ENCODE assay signal across 1 cellular context in the genomic region with DNA sequence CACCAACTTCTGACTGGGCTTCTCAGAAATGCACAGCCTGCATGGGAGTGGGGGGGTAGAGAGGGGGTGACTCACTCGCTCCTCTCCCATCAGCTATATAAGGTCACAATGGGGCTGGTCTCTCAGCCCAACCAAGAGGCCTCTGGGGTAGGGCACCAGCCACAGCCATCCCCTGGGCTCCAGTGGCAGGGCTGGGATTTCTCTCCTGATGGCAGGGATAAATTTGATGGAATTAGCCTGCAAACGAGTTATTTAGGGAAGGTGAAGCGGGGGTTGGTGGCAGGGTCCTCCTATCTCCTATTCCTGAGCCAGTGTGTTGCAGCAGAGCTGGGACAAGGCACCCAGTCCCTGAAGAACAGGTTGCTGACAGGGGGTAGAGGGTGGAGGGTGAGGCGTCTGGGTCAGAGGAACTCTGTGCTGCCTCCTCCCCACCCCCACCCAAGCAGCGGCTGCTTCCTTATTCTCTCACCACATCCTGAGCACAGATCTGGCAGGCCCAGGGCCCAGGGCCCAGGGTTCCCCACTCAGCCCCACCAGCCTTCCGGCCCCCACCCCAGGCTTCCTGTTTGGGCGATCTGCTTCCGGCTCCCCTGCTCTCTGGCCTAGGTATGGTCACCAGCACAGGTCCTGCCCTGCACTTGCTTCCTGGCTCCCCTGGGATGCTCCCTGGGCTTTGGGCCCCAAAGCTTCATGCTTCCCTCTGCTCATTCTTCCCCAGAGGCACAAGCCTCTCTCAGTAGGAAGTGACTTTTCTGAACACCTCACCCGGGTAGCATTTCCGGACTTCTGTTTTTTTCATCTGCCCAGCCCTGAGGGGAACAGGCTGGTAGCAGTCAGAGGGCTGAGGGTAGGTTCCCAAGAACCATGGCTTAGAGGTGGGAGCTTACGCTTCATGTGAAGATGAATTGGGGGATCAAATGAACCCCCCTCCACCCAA.
TF ChIP-seq lines count a peak whose summit lies in the region.

No MANE protein-coding gene starts in this region.

TF ChIP-seq in K562, 482 proteins besides CTCF, POLR2A, EP300 and RAD21 (continued from another document and continues in another):
- TF ChIP-seq ZNF253 (CRISPR knock-in tag; conservative IDR thresholded peaks at IDR 0.05) (no peak), ZNF76 (CRISPR knock-in tag; IDR thresholded peaks at IDR 0.05; ENCODE audit: borderline replicate concordance) (no peak), HDAC8 (tag; IDR thresholded peaks at IDR 0.05) (peak; percentile 81), FOXK2 (conservative IDR thresholded peaks at IDR 0.05 in 1 of 2, IDR thresholded peaks at IDR 0.05 in 1 of 2; ENCODE audit: low read depth in 2 of 2) (0 out of 4 replicates have a peak, but pooled peaks of 1 of the 2 experiments have one; percentile 8), ILF3 (IDR thresholded peaks at IDR 0.05; ENCODE audit: borderline replicate concordance) (no peak), ZNF134 (CRISPR knock-in tag; conservative IDR thresholded peaks at IDR 0.05) (no peak), RUNX1 (IDR thresholded peaks at IDR 0.05; ENCODE audit: low read depth) (no peak), ZNF778 (CRISPR knock-in tag; IDR thresholded peaks at IDR 0.05) (no peak), RBM17 (IDR thresholded peaks at IDR 0.05; ENCODE audit: borderline replicate concordance, low read depth, low read length) (no peak), NFXL1 (CRISPR knock-in tag; IDR thresholded peaks at IDR 0.05) (no peak), TEAD4 (IDR thresholded peaks at IDR 0.05; ENCODE audit: low read length) (peak; percentile 27; the same call in 1 of the 2 replicates), TEAD4 (CRISPR knock-in tag; IDR thresholded peaks at IDR 0.05; ENCODE audit: borderline replicate concordance) (no peak), JUND (IDR thresholded peaks at IDR 0.05; ENCODE audit: borderline replicate concordance, low read depth, low read length) (peak; percentile 99), JUND (tag; IDR thresholded peaks at IDR 0.05; ENCODE audit: borderline replicate concordance, low read depth, low read length) (peak; percentile 93), FOXA3 (CRISPR knock-in tag; conservative IDR thresholded peaks at IDR 0.05 in 1 of 2, IDR thresholded peaks at IDR 0.05 in 1 of 2) (no peak), PHF20 (IDR thresholded peaks at IDR 0.05; ENCODE audit: partially characterized antibody) (peak; percentile 44), MECOM (CRISPR knock-in tag; IDR thresholded peaks at IDR 0.05) (0 out of 2 replicates have a peak, but pooled peaks have one; percentile 40), SMC3 (conservative IDR thresholded peaks at IDR 0.05; ENCODE audit: insufficient read depth, low read depth, low read length) (peak; percentile 5; the same call in 1 of the 2 replicates), HLTF (IDR thresholded peaks at IDR 0.05) (no peak), HNRNPK (IDR thresholded peaks at IDR 0.05; ENCODE audit: low read depth, low read length, poor library complexity, severe bottlenecking) (no peak), THRAP3 (IDR thresholded peaks at IDR 0.05; ENCODE audit: borderline replicate concordance) (no peak), ZNF232 (CRISPR knock-in tag; IDR thresholded peaks at IDR 0.05) (0 out of 2 replicates have a peak, but pooled peaks have one; percentile 59), NUFIP1 (IDR thresholded peaks at IDR 0.05; ENCODE audit: partially characterized antibody) (no peak), RBM25 (IDR thresholded peaks at IDR 0.05; ENCODE audit: low read depth, low read length, severe bottlenecking) (no peak), ZNF217 (CRISPR knock-in tag; IDR thresholded peaks at IDR 0.05) (no peak), FOXJ2 (tag; IDR thresholded peaks at IDR 0.05) (no peak), NR2F6 (CRISPR knock-in tag; IDR thresholded peaks at IDR 0.05) (no peak)
- TF ChIP-seq, protein P1, sequence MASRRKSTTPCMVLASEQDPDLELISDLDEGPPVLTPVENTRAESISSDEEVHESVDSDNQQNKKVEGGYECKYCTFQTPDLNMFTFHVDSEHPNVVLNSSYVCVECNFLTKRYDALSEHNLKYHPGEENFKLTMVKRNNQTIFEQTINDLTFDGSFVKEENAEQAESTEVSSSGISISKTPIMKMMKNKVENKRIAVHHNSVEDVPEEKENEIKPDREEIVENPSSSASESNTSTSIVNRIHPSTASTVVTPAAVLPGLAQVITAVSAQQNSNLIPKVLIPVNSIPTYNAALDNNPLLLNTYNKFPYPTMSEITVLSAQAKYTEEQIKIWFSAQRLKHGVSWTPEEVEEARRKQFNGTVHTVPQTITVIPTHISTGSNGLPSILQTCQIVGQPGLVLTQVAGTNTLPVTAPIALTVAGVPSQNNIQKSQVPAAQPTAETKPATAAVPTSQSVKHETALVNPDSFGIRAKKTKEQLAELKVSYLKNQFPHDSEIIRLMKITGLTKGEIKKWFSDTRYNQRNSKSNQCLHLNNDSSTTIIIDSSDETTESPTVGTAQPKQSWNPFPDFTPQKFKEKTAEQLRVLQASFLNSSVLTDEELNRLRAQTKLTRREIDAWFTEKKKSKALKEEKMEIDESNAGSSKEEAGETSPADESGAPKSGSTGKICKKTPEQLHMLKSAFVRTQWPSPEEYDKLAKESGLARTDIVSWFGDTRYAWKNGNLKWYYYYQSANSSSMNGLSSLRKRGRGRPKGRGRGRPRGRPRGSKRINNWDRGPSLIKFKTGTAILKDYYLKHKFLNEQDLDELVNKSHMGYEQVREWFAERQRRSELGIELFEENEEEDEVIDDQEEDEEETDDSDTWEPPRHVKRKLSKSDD (conservative IDR thresholded peaks at IDR 0.05; ENCODE audit: low read length) = no peak
- TF ChIP-seq, protein P2, sequence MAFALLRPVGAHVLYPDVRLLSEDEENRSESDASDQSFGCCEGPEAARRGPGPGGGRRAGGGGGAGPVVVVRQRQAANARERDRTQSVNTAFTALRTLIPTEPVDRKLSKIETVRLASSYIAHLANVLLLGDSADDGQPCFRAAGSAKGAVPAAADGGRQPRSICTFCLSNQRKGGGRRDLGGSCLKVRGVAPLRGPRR (CRISPR knock-in tag; IDR thresholded peaks at IDR 0.05) = no peak
- TF ChIP-seq, protein P3, sequence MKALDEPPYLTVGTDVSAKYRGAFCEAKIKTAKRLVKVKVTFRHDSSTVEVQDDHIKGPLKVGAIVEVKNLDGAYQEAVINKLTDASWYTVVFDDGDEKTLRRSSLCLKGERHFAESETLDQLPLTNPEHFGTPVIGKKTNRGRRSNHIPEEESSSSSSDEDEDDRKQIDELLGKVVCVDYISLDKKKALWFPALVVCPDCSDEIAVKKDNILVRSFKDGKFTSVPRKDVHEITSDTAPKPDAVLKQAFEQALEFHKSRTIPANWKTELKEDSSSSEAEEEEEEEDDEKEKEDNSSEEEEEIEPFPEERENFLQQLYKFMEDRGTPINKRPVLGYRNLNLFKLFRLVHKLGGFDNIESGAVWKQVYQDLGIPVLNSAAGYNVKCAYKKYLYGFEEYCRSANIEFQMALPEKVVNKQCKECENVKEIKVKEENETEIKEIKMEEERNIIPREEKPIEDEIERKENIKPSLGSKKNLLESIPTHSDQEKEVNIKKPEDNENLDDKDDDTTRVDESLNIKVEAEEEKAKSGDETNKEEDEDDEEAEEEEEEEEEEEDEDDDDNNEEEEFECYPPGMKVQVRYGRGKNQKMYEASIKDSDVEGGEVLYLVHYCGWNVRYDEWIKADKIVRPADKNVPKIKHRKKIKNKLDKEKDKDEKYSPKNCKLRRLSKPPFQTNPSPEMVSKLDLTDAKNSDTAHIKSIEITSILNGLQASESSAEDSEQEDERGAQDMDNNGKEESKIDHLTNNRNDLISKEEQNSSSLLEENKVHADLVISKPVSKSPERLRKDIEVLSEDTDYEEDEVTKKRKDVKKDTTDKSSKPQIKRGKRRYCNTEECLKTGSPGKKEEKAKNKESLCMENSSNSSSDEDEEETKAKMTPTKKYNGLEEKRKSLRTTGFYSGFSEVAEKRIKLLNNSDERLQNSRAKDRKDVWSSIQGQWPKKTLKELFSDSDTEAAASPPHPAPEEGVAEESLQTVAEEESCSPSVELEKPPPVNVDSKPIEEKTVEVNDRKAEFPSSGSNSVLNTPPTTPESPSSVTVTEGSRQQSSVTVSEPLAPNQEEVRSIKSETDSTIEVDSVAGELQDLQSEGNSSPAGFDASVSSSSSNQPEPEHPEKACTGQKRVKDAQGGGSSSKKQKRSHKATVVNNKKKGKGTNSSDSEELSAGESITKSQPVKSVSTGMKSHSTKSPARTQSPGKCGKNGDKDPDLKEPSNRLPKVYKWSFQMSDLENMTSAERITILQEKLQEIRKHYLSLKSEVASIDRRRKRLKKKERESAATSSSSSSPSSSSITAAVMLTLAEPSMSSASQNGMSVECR (CRISPR knock-in tag; IDR thresholded peaks at IDR 0.05) = peak; percentile 2; the same call in 1 of the 2 replicates
- TF ChIP-seq, protein P4, sequence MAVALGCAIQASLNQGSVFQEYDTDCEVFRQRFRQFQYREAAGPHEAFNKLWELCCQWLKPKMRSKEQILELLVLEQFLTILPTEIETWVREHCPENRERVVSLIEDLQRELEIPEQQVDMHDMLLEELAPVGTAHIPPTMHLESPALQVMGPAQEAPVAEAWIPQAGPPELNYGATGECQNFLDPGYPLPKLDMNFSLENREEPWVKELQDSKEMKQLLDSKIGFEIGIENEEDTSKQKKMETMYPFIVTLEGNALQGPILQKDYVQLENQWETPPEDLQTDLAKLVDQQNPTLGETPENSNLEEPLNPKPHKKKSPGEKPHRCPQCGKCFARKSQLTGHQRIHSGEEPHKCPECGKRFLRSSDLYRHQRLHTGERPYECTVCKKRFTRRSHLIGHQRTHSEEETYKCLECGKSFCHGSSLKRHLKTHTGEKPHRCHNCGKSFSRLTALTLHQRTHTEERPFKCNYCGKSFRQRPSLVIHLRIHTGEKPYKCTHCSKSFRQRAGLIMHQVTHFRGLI (CRISPR knock-in tag; IDR thresholded peaks at IDR 0.05) = peak; percentile 94; the same call in 1 of the 2 replicates
- TF ChIP-seq, protein P5, sequence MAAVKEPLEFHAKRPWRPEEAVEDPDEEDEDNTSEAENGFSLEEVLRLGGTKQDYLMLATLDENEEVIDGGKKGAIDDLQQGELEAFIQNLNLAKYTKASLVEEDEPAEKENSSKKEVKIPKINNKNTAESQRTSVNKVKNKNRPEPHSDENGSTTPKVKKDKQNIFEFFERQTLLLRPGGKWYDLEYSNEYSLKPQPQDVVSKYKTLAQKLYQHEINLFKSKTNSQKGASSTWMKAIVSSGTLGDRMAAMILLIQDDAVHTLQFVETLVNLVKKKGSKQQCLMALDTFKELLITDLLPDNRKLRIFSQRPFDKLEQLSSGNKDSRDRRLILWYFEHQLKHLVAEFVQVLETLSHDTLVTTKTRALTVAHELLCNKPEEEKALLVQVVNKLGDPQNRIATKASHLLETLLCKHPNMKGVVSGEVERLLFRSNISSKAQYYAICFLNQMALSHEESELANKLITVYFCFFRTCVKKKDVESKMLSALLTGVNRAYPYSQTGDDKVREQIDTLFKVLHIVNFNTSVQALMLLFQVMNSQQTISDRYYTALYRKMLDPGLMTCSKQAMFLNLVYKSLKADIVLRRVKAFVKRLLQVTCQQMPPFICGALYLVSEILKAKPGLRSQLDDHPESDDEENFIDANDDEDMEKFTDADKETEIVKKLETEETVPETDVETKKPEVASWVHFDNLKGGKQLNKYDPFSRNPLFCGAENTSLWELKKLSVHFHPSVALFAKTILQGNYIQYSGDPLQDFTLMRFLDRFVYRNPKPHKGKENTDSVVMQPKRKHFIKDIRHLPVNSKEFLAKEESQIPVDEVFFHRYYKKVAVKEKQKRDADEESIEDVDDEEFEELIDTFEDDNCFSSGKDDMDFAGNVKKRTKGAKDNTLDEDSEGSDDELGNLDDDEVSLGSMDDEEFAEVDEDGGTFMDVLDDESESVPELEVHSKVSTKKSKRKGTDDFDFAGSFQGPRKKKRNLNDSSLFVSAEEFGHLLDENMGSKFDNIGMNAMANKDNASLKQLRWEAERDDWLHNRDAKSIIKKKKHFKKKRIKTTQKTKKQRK (IDR thresholded peaks at IDR 0.05; ENCODE audit: borderline replicate concordance, low read depth, low read length) = no peak
- TF ChIP-seq, protein P6, sequence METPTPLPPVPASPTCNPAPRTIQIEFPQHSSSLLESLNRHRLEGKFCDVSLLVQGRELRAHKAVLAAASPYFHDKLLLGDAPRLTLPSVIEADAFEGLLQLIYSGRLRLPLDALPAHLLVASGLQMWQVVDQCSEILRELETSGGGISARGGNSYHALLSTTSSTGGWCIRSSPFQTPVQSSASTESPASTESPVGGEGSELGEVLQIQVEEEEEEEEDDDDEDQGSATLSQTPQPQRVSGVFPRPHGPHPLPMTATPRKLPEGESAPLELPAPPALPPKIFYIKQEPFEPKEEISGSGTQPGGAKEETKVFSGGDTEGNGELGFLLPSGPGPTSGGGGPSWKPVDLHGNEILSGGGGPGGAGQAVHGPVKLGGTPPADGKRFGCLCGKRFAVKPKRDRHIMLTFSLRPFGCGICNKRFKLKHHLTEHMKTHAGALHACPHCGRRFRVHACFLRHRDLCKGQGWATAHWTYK (CRISPR knock-in tag; IDR thresholded peaks at IDR 0.05) = peak; percentile 29; the same call in 1 of the 2 replicates
- TF ChIP-seq, protein P7, sequence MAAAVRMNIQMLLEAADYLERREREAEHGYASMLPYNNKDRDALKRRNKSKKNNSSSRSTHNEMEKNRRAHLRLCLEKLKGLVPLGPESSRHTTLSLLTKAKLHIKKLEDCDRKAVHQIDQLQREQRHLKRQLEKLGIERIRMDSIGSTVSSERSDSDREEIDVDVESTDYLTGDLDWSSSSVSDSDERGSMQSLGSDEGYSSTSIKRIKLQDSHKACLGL (CRISPR knock-in tag; IDR thresholded peaks at IDR 0.05; ENCODE audit: borderline replicate concordance, poor library complexity, severe bottlenecking) = no peak
- TF ChIP-seq, protein P8, sequence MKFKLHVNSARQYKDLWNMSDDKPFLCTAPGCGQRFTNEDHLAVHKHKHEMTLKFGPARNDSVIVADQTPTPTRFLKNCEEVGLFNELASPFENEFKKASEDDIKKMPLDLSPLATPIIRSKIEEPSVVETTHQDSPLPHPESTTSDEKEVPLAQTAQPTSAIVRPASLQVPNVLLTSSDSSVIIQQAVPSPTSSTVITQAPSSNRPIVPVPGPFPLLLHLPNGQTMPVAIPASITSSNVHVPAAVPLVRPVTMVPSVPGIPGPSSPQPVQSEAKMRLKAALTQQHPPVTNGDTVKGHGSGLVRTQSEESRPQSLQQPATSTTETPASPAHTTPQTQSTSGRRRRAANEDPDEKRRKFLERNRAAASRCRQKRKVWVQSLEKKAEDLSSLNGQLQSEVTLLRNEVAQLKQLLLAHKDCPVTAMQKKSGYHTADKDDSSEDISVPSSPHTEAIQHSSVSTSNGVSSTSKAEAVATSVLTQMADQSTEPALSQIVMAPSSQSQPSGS (CRISPR knock-in tag; IDR thresholded peaks at IDR 0.05) = no peak
- TF ChIP-seq, protein P9, sequence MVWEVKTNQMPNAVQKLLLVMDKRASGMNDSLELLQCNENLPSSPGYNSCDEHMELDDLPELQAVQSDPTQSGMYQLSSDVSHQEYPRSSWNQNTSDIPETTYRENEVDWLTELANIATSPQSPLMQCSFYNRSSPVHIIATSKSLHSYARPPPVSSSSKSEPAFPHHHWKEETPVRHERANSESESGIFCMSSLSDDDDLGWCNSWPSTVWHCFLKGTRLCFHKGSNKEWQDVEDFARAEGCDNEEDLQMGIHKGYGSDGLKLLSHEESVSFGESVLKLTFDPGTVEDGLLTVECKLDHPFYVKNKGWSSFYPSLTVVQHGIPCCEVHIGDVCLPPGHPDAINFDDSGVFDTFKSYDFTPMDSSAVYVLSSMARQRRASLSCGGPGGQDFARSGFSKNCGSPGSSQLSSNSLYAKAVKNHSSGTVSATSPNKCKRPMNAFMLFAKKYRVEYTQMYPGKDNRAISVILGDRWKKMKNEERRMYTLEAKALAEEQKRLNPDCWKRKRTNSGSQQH (CRISPR knock-in tag; IDR thresholded peaks at IDR 0.05) = 0 out of 2 replicates have a peak, but pooled peaks have one; percentile 6
